25 cellular contexts compared by ENCODE assay signal in the genomic region with DNA sequence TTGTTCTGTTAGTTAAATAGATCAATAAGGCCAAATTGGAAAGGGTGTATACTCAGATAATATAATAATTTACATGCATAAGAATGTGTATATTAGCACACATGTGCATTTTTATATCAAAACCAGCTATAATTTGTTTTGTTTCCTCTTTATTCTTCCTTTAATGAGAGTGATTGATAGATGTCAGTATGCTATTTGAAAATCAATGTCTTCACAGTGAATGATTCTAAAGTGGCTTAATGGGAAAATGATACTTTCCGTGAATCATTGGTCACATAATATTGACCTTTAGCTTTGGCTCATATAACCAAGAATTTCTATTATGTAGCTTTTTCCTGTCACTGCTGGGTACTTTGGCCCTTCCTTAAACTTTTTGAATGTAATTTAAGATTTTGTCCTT. TPM values are rescaled to one million over a fixed set of nuclear protein-coding genes. Genes with fewer than 3 reads are reported as not detected.
"Had no signal": no experiment of that assay in that cellular context is flagged by ENCODE, and none has a peak within 500 bp of the region (broad histone marks: within the 10 kb centered on the region; RNA-seq: fewer than 3 reads in every experiment).

No MANE protein-coding gene starts in this region.

- FAIRE-seq: TTC549 had no signal

- H3K27ac Mint-ChIP-seq: activated B cell treated with CpG ODN at 0.5 μM for 24 hours; activated CD4-positive, alpha-beta T cell treated with anti-CD3 and anti-CD28 coated beads, Interleukin-2, amount 10 ng/mL, durations not matched to agents 24 days and 14 days; activated CD8-positive, alpha-beta T cell treated with anti-CD3 and anti-CD28 coated beads for 36 hours; activated naive CD8-positive, alpha-beta T cell treated with anti-CD3 and anti-CD28 coated beads, Interleukin-2, amount 10 ng/mL, durations not matched to agents 7 days and 5 days; activated T-cell treated with anti-CD3 and anti-CD28 coated beads, Interleukin-2, amount 50 U/mL, for 24 hours; activated T-helper 2 cell treated with anti-CD3 and anti-CD28 coated beads, Interferon-gamma antibody, Interleukin-2, Interleukin-4, amounts not matched to agents 10 μg/mL and 5 μg/mL and 100 μg/mL, durations not matched to agents 14 hours and 24 hours and 36 hours; brain; progenitor cell of endocrine pancreas had no signal

- H3K9me3 ChIP-seq: esophagus muscularis mucosa, gastroesophageal sphincter, heart left ventricle, left lung, transverse colon, vagina had no signal

- H3K4me1 ChIP-seq: left lung, transverse colon, vagina had no signal

- H3K36me3 ChIP-seq: gastroesophageal sphincter, left lung, transverse colon, vagina had no signal

- H3K4me3 Mint-ChIP-seq: activated B cell treated with CpG ODN at 0.5 μM for 24 hours; activated CD4-positive, alpha-beta T cell treated with anti-CD3 and anti-CD28 coated beads, Interleukin-2, amount 10 ng/mL, durations not matched to agents 24 days and 14 days; activated CD8-positive, alpha-beta T cell treated with anti-CD3 and anti-CD28 coated beads for 36 hours; activated naive CD8-positive, alpha-beta T cell treated with anti-CD3 and anti-CD28 coated beads, Interleukin-2, amount 10 ng/mL, durations not matched to agents 7 days and 5 days; activated T-cell treated with anti-CD3 and anti-CD28 coated beads, Interleukin-2, amount 50 U/mL, for 24 hours; brain had no signal

- H3K4me1 Mint-ChIP-seq: activated B cell treated with CpG ODN at 0.5 μM for 24 hours; activated CD4-positive, alpha-beta T cell treated with anti-CD3 and anti-CD28 coated beads, Interleukin-2, amount 10 ng/mL, durations not matched to agents 24 days and 14 days; activated naive CD8-positive, alpha-beta T cell treated with anti-CD3 and anti-CD28 coated beads, Interleukin-2, amount 10 ng/mL, durations not matched to agents 7 days and 5 days had no signal

- H3K27me3 ChIP-seq: esophagus muscularis mucosa, gastroesophageal sphincter, transverse colon, vagina had no signal

- ATAC-seq: activated CD8-positive, alpha-beta T cell treated with anti-CD3 and anti-CD28 coated beads for 36 hours; gastroesophageal sphincter; heart left ventricle; left lung had no signal

- H3K36me3 Mint-ChIP-seq: activated naive CD8-positive, alpha-beta T cell treated with anti-CD3 and anti-CD28 coated beads, Interleukin-2, amount 10 ng/mL, durations not matched to agents 7 days and 5 days had no signal

- H3K9me3 Mint-ChIP-seq: activated B cell treated with CpG ODN at 0.5 μM for 24 hours; activated CD4-positive, alpha-beta T cell treated with anti-CD3 and anti-CD28 coated beads, Interleukin-2, amount 10 ng/mL, durations not matched to agents 24 days and 14 days; activated CD8-positive, alpha-beta T cell treated with anti-CD3 and anti-CD28 coated beads for 36 hours; activated naive CD8-positive, alpha-beta T cell treated with anti-CD3 and anti-CD28 coated beads, Interleukin-2, amount 10 ng/mL, durations not matched to agents 7 days and 5 days; activated T-cell treated with anti-CD3 and anti-CD28 coated beads, Interleukin-2, amount 50 U/mL, for 24 hours; activated T-helper 2 cell treated with anti-CD3 and anti-CD28 coated beads, Interferon-gamma antibody, Interleukin-2, Interleukin-4, amounts not matched to agents 10 μg/mL and 5 μg/mL and 100 μg/mL, durations not matched to agents 14 hours and 24 hours and 36 hours; brain had no signal

- H3K4me3 ChIP-seq: esophagus muscularis mucosa, gastroesophageal sphincter, heart left ventricle, left lung, transverse colon, vagina had no signal

- H3K27me3 Mint-ChIP-seq: activated B cell treated with CpG ODN at 0.5 μM for 24 hours; activated CD4-positive, alpha-beta T cell treated with anti-CD3 and anti-CD28 coated beads, Interleukin-2, amount 10 ng/mL, durations not matched to agents 24 days and 14 days; activated CD8-positive, alpha-beta T cell treated with anti-CD3 and anti-CD28 coated beads for 36 hours; activated naive CD8-positive, alpha-beta T cell treated with anti-CD3 and anti-CD28 coated beads, Interleukin-2, amount 10 ng/mL, durations not matched to agents 7 days and 5 days; brain; progenitor cell of endocrine pancreas had no signal

- H3K27ac ChIP-seq: esophagus muscularis mucosa, gastroesophageal sphincter, heart left ventricle, left lung, transverse colon, vagina had no signal

- DNase-seq: activated B cell treated with CpG ODN at 0.5 μM for 24 hours; activated CD4-positive, alpha-beta T cell treated with anti-CD3 and anti-CD28 coated beads, Interleukin-2, amount 10 ng/mL, durations not matched to agents 24 days and 14 days; activated CD8-positive, alpha-beta T cell treated with anti-CD3 and anti-CD28 coated beads for 36 hours; activated naive CD4-positive, alpha-beta T cell treated with Interleukin-2 at 50 U/mL for 16 hours; activated naive CD8-positive, alpha-beta T cell treated with anti-CD3 and anti-CD28 coated beads, Interleukin-2, amount 10 ng/mL, durations not matched to agents 7 days and 5 days; activated T-cell treated with anti-CD3 and anti-CD28 coated beads, Interleukin-2, amount 50 U/mL, for 24 hours; amygdala; central memory CD4-positive, alpha-beta T cell; effector CD4-positive, alpha-beta T cell; heart left ventricle; left lung; mammary epithelial cell; occipital lobe; stimulated activated CD4-positive, alpha-beta T cell treated with anti-CD3 and anti-CD28 coated beads, Interleukin-2, amount 100 ng/mL, for 24 hours; stimulated activated naive CD4-positive, alpha-beta T cell treated with Interleukin-2 at 50 U/mL for 16 hours; substantia nigra; T-helper 2 cell; transverse colon had no signal

RNA-seq across cellular contexts. Expression of a gene that starts 48.6 kb away (rescaled TPM):
- total RNA-seq: activated B cell treated with CpG ODN at 0.5 μM for 24 hours had no signal
